Comparison of ENCODE assay signal across 8 cellular contexts in the genomic region with DNA sequence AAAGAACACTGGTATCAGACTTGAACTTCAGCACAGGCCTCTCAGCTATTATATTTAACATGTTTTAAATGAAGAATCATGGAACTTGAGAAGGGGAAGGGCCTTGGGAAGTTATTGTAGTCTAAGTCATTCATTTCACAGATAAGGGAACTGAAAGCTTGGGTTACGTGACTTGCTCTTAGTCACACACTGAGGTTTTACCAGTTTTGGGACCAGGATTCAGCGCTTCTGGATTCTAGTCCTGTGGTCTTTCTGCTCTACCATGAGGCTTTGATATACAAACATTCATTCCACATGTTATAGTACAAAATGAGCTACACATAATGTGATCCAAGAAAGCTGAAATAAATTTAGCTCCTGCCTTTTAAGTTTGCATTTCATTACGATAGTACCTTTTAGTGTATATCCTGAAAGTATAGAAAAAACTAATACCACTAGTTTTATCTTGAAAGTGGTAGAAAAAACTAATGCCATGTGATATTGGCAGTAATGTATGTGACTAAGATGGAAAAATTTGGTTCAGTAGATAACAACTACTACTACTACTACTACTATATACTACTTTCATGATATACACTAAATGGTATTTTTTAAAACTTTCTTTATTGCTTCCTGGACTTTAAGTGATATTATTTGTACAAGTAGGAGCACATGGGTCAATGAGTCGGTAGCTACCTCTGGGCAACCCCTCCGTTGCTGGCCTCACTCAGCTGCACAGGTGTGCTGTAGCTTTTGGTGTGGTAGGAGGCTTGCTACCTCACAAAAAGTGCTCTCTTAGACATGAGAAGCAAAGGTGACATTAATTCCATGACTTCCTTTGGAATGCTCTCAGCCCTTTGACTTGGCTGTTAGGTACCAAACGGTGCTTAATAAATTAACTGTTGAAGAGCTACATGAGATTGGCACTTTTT. TPM values are rescaled to one million over a fixed set of nuclear protein-coding genes. Genes with fewer than 3 reads are reported as not detected.
DNase-seq lines count a peak whose midpoint lies in the region; ATAC-seq and TF ChIP-seq lines count a peak whose summit lies in the region.

No MANE protein-coding gene starts in this region.

- TF ChIP-seq CTCF in fibroblast of the aortic adventitia (IDR thresholded peaks at IDR 0.05; ENCODE audit: insufficient read depth, low read length): no peak
- no peak for TF ChIP-seq CTCF in tibial artery (IDR thresholded peaks at IDR 0.05)

- intact Hi-C loops in tibial artery (cut with DNase I; ENCODE audit: low total_unique reads): no loop called here

- no peaks in the 10 kb centered on the region for H3K4me1 ChIP-seq in tibial artery

- H3K36me3 ChIP-seq in tibial artery: no peaks in the 10 kb centered on the region

- peak; percentile 81 for ATAC-seq in GM18519 (IDR thresholded peaks at IDR 0.05; ENCODE audit: low FRiP score, unreplicated experiment)

- no peaks in the 10 kb centered on the region for H3K27me3 ChIP-seq in tibial artery

- no peak overlapping the region for H3K4me3 ChIP-seq in fibroblast of the aortic adventitia (ENCODE audit: low read depth, low read length)
- no peak overlapping the region for H3K4me3 ChIP-seq in tibial artery

- H3K27ac ChIP-seq in tibial artery: no peak overlapping the region

- H3K9me3 ChIP-seq in tibial artery: no peaks in the 10 kb centered on the region

- DNase-seq in H4 (ENCODE audit: low spot score) (peak; percentile 22), NCI-H226 (peak; percentile 68), fibroblast of the aortic adventitia (ENCODE audit: low read depth) (peak; percentile 79), tibial artery (no peak), kidney tubule cell (ENCODE audit: low spot score) (no peak), AG20443 (ENCODE audit: low spot score) (no peak), NCI-H748 treated with DMSO at 0.1 percent for 48 hours (lab: John Stamatoyannopoulos, UW) (no peak)

RNA-seq across cellular contexts. Expression of a gene that starts 40.7 kb away (rescaled TPM):
- 88.7 and 93.9 TPM in 2 replicates for total RNA-seq in H4 (2014; rRNA removed; shearing (Covaris generic))
- total RNA-seq in fibroblast of the aortic adventitia (ENCODE audit: low replicate concordance): 9.8 and 18.6 TPM in 2 replicates

Comparison
In these comparisons a context has a peak if more than half of its experiments do, and no peak if none do; other contexts are left out.
1. DNase-seq: peak in H4 (single experiment), NCI-H226 (single experiment) and fibroblast of the aortic adventitia (single experiment); none in tibial artery (0 of 2), kidney tubule cell (single experiment), AG20443 (single experiment) and NCI-H748 treated with DMSO at 0.1 percent for 48 hours (single experiment).